8 cellular contexts compared by ENCODE assay signal in genomic region chr10:59177031-59177861, GRCh38. TPM values are rescaled to one million over a fixed set of nuclear protein-coding genes. Genes with fewer than 3 reads are reported as not detected.
DNase-seq lines count a peak whose midpoint lies in the region; ATAC-seq and TF ChIP-seq lines count a peak whose summit lies in the region.

No MANE protein-coding gene starts in this region.

- peak overlapping the region; percentile 61 for H3K4me3 ChIP-seq in GM12865 (ENCODE audit: low read depth, low read length)
- H3K4me3 ChIP-seq in choroid plexus epithelial cell (ENCODE audit: low read depth, low read length): no peak overlapping the region

- TF ChIP-seq CTCF in GM12865 (IDR thresholded peaks at IDR 0.05; ENCODE audit: insufficient read depth, low read depth, low read length, missing control alignments): no peak
- TF ChIP-seq CTCF in choroid plexus epithelial cell (conservative IDR thresholded peaks at IDR 0.05; ENCODE audit: low read depth, low read length): no peak

- DNase-seq in GM12865 (ENCODE audit: low read depth): peak; percentile 29
- DNase-seq in NCI-H2227 treated with DMSO at 0.1 percent for 48 hours (lab: John Stamatoyannopoulos, UW): peak; percentile 58
- DNase-seq in choroid plexus epithelial cell (ENCODE audit: low read depth): peak; percentile 82
- peak; percentile 52 for DNase-seq in left lobe of liver (ENCODE audit: low spot score)
- no peak for DNase-seq in mesenteric fat pad (ENCODE audit: low spot score)
- no peak for DNase-seq in activated naive CD4-positive, alpha-beta T cell treated with Interleukin-2 at 50 U/mL for 16 hours

- peak; percentile 61 for ATAC-seq in left lobe of liver
- no peak for ATAC-seq in GM21360 (IDR thresholded peaks at IDR 0.05; ENCODE audit: unreplicated experiment)

- peak overlapping the region; percentile 87 for H3K27ac ChIP-seq in temporal lobe (ENCODE audit: low read depth, low read length)

RNA-seq across cellular contexts. Expression of gene PHYHIPL, which starts 0.8 kb away (rescaled TPM):
- total RNA-seq in left lobe of liver (0.93 TPM), temporal lobe (18.9 TPM), mesenteric fat pad (not detected)

Comparison
In these comparisons a context has a peak if more than half of its experiments do, and no peak if none do; other contexts are left out.
1. DNase-seq: peak in GM12865 (single experiment), NCI-H2227 treated with DMSO at 0.1 percent for 48 hours (single experiment), choroid plexus epithelial cell (single experiment) and left lobe of liver (single experiment); none in mesenteric fat pad (single experiment) and activated naive CD4-positive, alpha-beta T cell treated with Interleukin-2 at 50 U/mL for 16 hours (single experiment).
2. RNA of gene PHYHIPL, which starts 0.8 kb away (total RNA-seq): 18.9 TPM in temporal lobe (single experiment); 0.93 TPM in left lobe of liver (single experiment) and not detected in mesenteric fat pad (single experiment); every median in the first group is over 10 times any median in the second.